18 cellular contexts compared by ENCODE assay signal in the genomic region with DNA sequence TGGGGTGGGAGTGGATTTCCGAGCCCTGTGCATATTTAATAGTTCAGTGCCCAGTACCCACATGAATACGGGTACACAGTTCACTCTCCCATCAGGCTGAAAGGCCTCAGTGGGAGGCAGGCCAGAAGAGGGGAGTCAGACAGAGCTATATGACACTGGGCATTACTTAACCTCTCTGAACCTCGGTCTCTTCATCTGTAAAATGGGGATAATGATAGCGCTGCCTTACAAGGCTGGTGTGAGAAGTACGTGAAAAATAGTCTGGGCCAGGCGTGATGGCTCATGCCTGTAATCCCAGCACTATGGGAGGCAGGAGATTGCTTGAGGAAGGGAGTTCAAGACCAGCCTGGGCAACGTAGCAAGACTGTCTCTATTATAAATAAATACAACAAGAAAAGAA. TPM values are rescaled to one million over a fixed set of nuclear protein-coding genes. Genes with fewer than 3 reads are reported as not detected.
"Had no signal": no experiment of that assay in that cellular context is flagged by ENCODE, and none has a peak within 500 bp of the region (broad histone marks: within the 10 kb centered on the region; RNA-seq: fewer than 3 reads in every experiment).

No MANE protein-coding gene starts in this region.

- H3K27ac ChIP-seq: epithelial cell of prostate, skin epidermis had no signal

- H3K9me3 ChIP-seq: body of pancreas, right atrium auricular region had no signal

- DNase-seq: activated CD4-positive, alpha-beta T cell treated with anti-CD3 and anti-CD28 coated beads for 48 hours; activated CD8-positive, alpha-beta memory T cell treated with anti-CD3 and anti-CD28 coated beads, Interleukin-2, amount 50 U/mL, for 4 hours; activated CD8-positive, alpha-beta T cell treated with anti-CD3 and anti-CD28 coated beads, Interleukin-2, amount 10 ng/mL, durations not matched to agents 7 days and 5 days; activated gamma-delta T cell treated with Interleukin-2 at 50 U/mL for 16 hours; activated T-cell treated with anti-CD3 and anti-CD28 coated beads, Interleukin-2, amount 50 U/mL, for 72 hours; amniotic stem cell; body of pancreas; effector memory CD8-positive, alpha-beta T cell; foreskin melanocyte; naive B cell; stimulated activated CD4-positive, alpha-beta T cell treated with anti-CD3 and anti-CD28 coated beads, Interleukin-15, amount 100 ng/mL, for 24 hours; stimulated activated CD4-positive, alpha-beta T cell treated with anti-CD3 and anti-CD28 coated beads, Interleukin-4, amount 100 ng/mL, for 1 hour; stimulated activated naive CD4-positive, alpha-beta T cell; trophoblast cell had no signal

- H3K4me3 ChIP-seq: body of pancreas, right atrium auricular region, skin epidermis had no signal

- H3K27me3 ChIP-seq: body of pancreas, right atrium auricular region had no signal

- ATAC-seq: activated CD8-positive, alpha-beta T cell treated with anti-CD3 and anti-CD28 coated beads, Interleukin-2, amount 10 ng/mL, durations not matched to agents 7 days and 5 days; activated T-cell treated with anti-CD3 and anti-CD28 coated beads, Interleukin-2, amount 50 U/mL, for 72 hours; body of pancreas; effector memory CD8-positive, alpha-beta T cell; left lobe of liver had no signal

RNA-seq across cellular contexts. Expression of a gene that starts 3.6 kb away (rescaled TPM):
- total RNA-seq: activated CD8-positive, alpha-beta T cell treated with anti-CD3 and anti-CD28 coated beads, Interleukin-2, amount 10 ng/mL, durations not matched to agents 7 days and 5 days had no signal
